In genomic region chr19:33125929-33126388, GRCh38 we compare ENCODE assay signal across 8 cellular contexts. TPM values are rescaled to one million over a fixed set of nuclear protein-coding genes. Genes with fewer than 3 reads are reported as not detected.
DNase-seq lines count a peak whose midpoint lies in the region; ATAC-seq, FAIRE-seq and TF ChIP-seq lines count a peak whose summit lies in the region.

No MANE protein-coding gene starts in this region.

- H3K4me1 Mint-ChIP-seq in osteocyte (ENCODE audit: unreplicated experiment), result no peaks in the 10 kb centered on the region

- TF ChIP-seq CTCF in GM12864 (IDR thresholded peaks at IDR 0.05; ENCODE audit: low read depth, low read length, missing control alignments) (peak; percentile 84), fibroblast of villous mesenchyme (IDR thresholded peaks at IDR 0.05; ENCODE audit: insufficient read depth, low read depth, low read length) (peak; percentile 84), osteocyte (IDR thresholded peaks at IDR 0.05) (peak; percentile 85)

- no peaks in the 10 kb centered on the region for H3K9me3 Mint-ChIP-seq in osteocyte (ENCODE audit: unreplicated experiment)

- no peak overlapping the region for H3K27ac Mint-ChIP-seq in osteocyte (ENCODE audit: unreplicated experiment)

- H3K4me3 ChIP-seq in GM12864 (ENCODE audit: low read depth, low read length) (no peak overlapping the region), fibroblast of villous mesenchyme (ENCODE audit: low read depth, low read length) (no peak overlapping the region)
- H3K4me3 ChIP-seq in Jurkat, Clone E6-1 (ENCODE audit: low read length), result no peak overlapping the region

- H3K4me3 Mint-ChIP-seq in osteocyte (ENCODE audit: unreplicated experiment), result no peak overlapping the region

- no peak for FAIRE-seq in urothelium cell line (lab: Jason Lieb, UNC)

- H3K36me3 Mint-ChIP-seq in osteocyte (ENCODE audit: unreplicated experiment), result peaks cover 24% of the 10 kb centered on the region

- H3K27me3 Mint-ChIP-seq in osteocyte (ENCODE audit: unreplicated experiment), result no peaks in the 10 kb centered on the region

- ATAC-seq in HG02840 (IDR thresholded peaks at IDR 0.05; ENCODE audit: low FRiP score, unreplicated experiment), result no peak

- peak; percentile 25 for DNase-seq in GM12864 (ENCODE audit: low read depth)
- peak; percentile 58 for DNase-seq in Jurkat, Clone E6-1 (ENCODE audit: low read depth, low spot score)
- DNase-seq in RKO (ENCODE audit: low spot score), result peak; percentile 78
- peak; percentile 14 for DNase-seq in activated T-helper 1 cell treated with Interleukin-2 at 50 U/mL for 16 hours (ENCODE audit: low read depth)
- peak; percentile 73 for DNase-seq in fibroblast of villous mesenchyme (ENCODE audit: low read depth)
- no peak for DNase-seq in osteocyte (ENCODE audit: extremely low spot score, unreplicated experiment)
- peak; percentile 73 for DNase-seq in urothelium cell line (ENCODE audit: low spot score)

RNA-seq across cellular contexts. Expression of gene WDR88, which starts 6.0 kb away (rescaled TPM):
- polyA plus RNA-seq in Jurkat, Clone E6-1 (2012; ENCODE audit: insufficient read depth, insufficient read length), result not detected
- total RNA-seq in fibroblast of villous mesenchyme (not detected in 2 replicates), osteocyte (not detected in 2 replicates)

RNA-seq across cellular contexts. Expression of gene GPATCH1, which starts 45.0 kb away (rescaled TPM):
- 12.0 TPM for polyA plus RNA-seq in Jurkat, Clone E6-1 (2012; ENCODE audit: insufficient read depth, insufficient read length)
- total RNA-seq in fibroblast of villous mesenchyme (7.8 and 8.1 TPM in 2 replicates), osteocyte (8.2 and 9.4 TPM in 2 replicates)
